In the genomic region with DNA sequence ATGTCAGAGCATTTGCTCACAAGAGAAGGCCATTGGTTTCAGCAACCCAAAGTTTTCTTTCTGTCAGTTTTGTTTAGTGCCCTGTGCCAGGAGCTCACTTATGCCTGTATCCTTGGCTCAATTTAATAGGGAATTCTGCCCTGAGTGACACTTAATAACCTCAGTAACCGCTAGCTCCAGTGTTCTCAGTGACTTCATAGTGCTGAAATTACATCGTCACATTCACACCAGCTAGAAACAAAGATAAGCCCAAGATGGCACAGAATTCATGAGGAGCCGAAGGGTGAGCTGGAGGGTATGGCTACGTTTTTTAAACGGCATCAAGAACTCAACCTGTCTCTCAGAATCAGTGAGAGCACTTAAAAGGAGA, we compare ENCODE assay signal across 11 cellular contexts. TPM values are rescaled to one million over a fixed set of nuclear protein-coding genes. Genes with fewer than 3 reads are reported as not detected.
DNase-seq lines count a peak whose midpoint lies in the region; ATAC-seq and TF ChIP-seq lines count a peak whose summit lies in the region.
"Had no signal": no experiment of that assay in that cellular context is flagged by ENCODE, and none has a peak within 500 bp of the region (broad histone marks: within the 10 kb centered on the region; RNA-seq: fewer than 3 reads in every experiment).

No MANE protein-coding gene starts in this region.

- DNase-seq in H4 (ENCODE audit: low spot score) (peak; percentile 85), glomerular visceral epithelial cell (ENCODE audit: extremely low spot score) (peak; percentile 47), sciatic nerve (ENCODE audit: low spot score) (no peak)
- no peak for DNase-seq in effector CD4-positive, alpha-beta T cell
- DNase-seq: activated effector memory CD4-positive, alpha-beta T cell treated with Interleukin-2 at 50 U/mL for 16 hours; foreskin melanocyte; NCI-H1930 had no signal

- TF ChIP-seq CTCF in VCaP (conservative IDR thresholded peaks at IDR 0.05), result no peak

- H3K27ac ChIP-seq in VCaP, result peak overlapping the region; percentile 93

- intact Hi-C loops in sciatic nerve (cut with DNase I), result no loop called here

- ATAC-seq in sciatic nerve (peak; percentile 59), GM21390 (IDR thresholded peaks at IDR 0.05; ENCODE audit: unreplicated experiment) (no peak), HG02610 (IDR thresholded peaks at IDR 0.05; ENCODE audit: unreplicated experiment) (no peak), HG03280 (IDR thresholded peaks at IDR 0.05; ENCODE audit: unreplicated experiment) (no peak)

RNA-seq across cellular contexts. Expression of a gene that starts 37.1 kb away (rescaled TPM):
- total RNA-seq in H4 (2014; rRNA removed; shearing (Covaris generic)), result 3.7 and 5.7 TPM in 2 replicates
- 8.5 TPM for total RNA-seq in sciatic nerve

Comparison
In these comparisons a context has a peak if more than half of its experiments do, and no peak if none do; other contexts are left out.
1. DNase-seq: peak in H4 (single experiment) and glomerular visceral epithelial cell (single experiment); none in sciatic nerve (single experiment) and effector CD4-positive, alpha-beta T cell (single experiment).